Comparison of ENCODE assay signal across 8 cellular contexts in the genomic region with DNA sequence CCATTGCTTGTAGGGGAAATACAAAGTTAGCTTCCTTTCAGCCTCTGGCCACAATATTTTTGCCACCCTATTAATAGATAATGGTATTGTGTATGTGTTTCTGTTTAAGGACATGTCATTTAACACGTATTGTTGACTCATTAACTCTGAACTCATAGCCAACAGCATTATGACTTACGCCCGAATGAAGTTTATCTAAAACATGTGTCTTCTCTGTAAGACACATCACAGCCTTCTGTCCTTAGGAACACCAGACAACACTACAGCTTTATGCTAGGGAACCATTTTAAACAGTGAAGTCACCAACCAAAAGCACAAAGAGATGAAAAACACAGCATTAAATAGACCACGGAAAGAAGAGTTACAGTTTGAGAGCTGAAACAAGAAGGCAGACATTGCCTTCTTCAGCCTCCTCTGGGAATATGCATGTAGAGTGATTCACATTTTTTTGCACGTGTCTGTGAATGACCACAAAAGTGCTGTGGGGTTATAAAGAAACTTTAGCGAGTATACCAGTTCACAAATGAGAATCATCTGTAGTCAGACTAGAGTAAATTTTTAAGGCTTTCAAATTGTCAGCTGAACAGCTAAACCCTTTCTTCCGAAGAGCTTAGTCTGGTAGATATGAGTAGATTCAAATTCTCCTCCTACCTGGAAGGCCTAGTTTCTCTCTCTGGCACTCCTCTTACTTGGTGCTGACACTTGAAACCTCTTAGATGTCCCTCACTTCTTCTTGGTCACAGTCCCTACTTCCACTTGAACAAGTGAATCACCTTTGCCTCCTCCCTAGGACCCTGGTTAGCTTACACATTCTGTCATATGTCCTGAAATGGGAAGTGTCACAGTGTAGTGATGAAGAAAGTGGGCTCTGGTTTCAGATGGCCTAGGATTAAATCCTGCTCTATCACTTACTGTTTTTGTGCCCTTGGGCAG. TPM values are rescaled to one million over a fixed set of nuclear protein-coding genes. Genes with fewer than 3 reads are reported as not detected.
DNase-seq lines count a peak whose midpoint lies in the region; ATAC-seq lines count a peak whose summit lies in the region.

No MANE protein-coding gene starts in this region.

- peak overlapping the region in 2 of 10 donors; percentile 19 to 55 for H3K4me3 Mint-ChIP-seq in naive thymus-derived CD8-positive, alpha-beta T cell

- peak; percentile 75 for ATAC-seq in GM18520 (IDR thresholded peaks at IDR 0.05; ENCODE audit: unreplicated experiment)
- peak; percentile 55 for ATAC-seq in HG02571 (IDR thresholded peaks at IDR 0.05; ENCODE audit: unreplicated experiment)
- no peak for ATAC-seq in naive thymus-derived CD8-positive, alpha-beta T cell

- H3K27ac Mint-ChIP-seq in naive thymus-derived CD8-positive, alpha-beta T cell, result peak overlapping the region in 6 of 10 donors; percentile 17 to 72 (median 54)

- H3K36me3 Mint-ChIP-seq in naive thymus-derived CD8-positive, alpha-beta T cell, result peaks cover 0 to 12% (median 11%) of the 10 kb centered on the region in 3 donors

- no peaks in the 10 kb centered on the region for H3K27me3 Mint-ChIP-seq in naive thymus-derived CD8-positive, alpha-beta T cell

- H3K4me1 Mint-ChIP-seq in naive thymus-derived CD8-positive, alpha-beta T cell, result peaks cover 11 to 78% (median 25%) of the 10 kb centered on the region in 4 donors

- no peaks in the 10 kb centered on the region for H3K9me3 Mint-ChIP-seq in naive thymus-derived CD8-positive, alpha-beta T cell

- POLR2A ChIA-PET in naive thymus-derived CD8-positive, alpha-beta T cell (lab: Charles Lee), result no interaction called here

- DNase-seq in NCI-H1048 (lab: John Stamatoyannopoulos, UW) (peak; percentile 34), NK-92 (lab: John Stamatoyannopoulos, UW; ENCODE audit: unreplicated experiment) (no peak), NCI-H524 treated with DMSO at 0.1 percent for 48 hours (lab: John Stamatoyannopoulos, UW) (no peak), HUDEP-2 (lab: John Stamatoyannopoulos, UW; ENCODE audit: unreplicated experiment in 76 of 76) (no peak), NCI-H748 treated with DMSO at 0.1 percent for 48 hours (lab: John Stamatoyannopoulos, UW) (no peak)
- no peak for DNase-seq in naive thymus-derived CD8-positive, alpha-beta T cell

RNA-seq across cellular contexts. Expression of gene MCTP2, which starts 32.2 kb away (rescaled TPM):
- 10 to 100 TPM; 12.2 to 14.9 TPM for total RNA-seq in naive thymus-derived CD8-positive, alpha-beta T cell
- 1 to 10 TPM; 1.8 to 5.6 (median 2.6) TPM for polyA plus RNA-seq in naive thymus-derived CD8-positive, alpha-beta T cell

Comparison
In these comparisons a context has a peak if more than half of its experiments do, and no peak if none do; other contexts are left out.
1. ATAC-seq: peak in GM18520 (single experiment) and HG02571 (single experiment); none in naive thymus-derived CD8-positive, alpha-beta T cell (0 of 2).